Comparison of ENCODE assay signal across 1 cellular context in genomic region chr7:112206238-112207105, GRCh38.
A peak's percentile ranks its signal among the peaks of the same experiment; 100 is the strongest.
TF ChIP-seq lines count a peak whose summit lies in the region.

DOCK4 (minus strand) TSS chr7:112206399; CDS start chr7:112206138, 261 bp downstream.
ZNF277 (plus strand) TSS chr7:112206695; CDS start chr7:112206717, 22 bp downstream.

TF ChIP-seq in HepG2, 621 proteins besides CTCF, POLR2A, EP300 and RAD21 (continued from another document and continues in another):
- peak; percentile 81; the same call in 1 of the 2 replicates for TF ChIP-seq ARID4A (CRISPR knock-in tag; IDR thresholded peaks at IDR 0.05; ENCODE audit: borderline replicate concordance)
- 0 out of 2 replicates have a peak, but pooled peaks have one; percentile 57 for TF ChIP-seq ZNF710 (CRISPR knock-in tag; IDR thresholded peaks at IDR 0.05; ENCODE audit: borderline replicate concordance)
- TF ChIP-seq ZFX (CRISPR knock-in tag; IDR thresholded peaks at IDR 0.05; ENCODE audit: low read depth) = peak; percentile 73
- peak; percentile 56; the same call in 1 of the 2 replicates for TF ChIP-seq ZNF510 (CRISPR knock-in tag; IDR thresholded peaks at IDR 0.05; ENCODE audit: low read depth)
- TF ChIP-seq PHF21A (CRISPR knock-in tag; IDR thresholded peaks at IDR 0.05) = peak; percentile 47; the same call in 1 of the 2 replicates
- TF ChIP-seq ZNF317 (CRISPR knock-in tag; IDR thresholded peaks at IDR 0.05) = 0 out of 2 replicates have a peak, but pooled peaks have one; percentile 51
- no peak for TF ChIP-seq TEAD3 (CRISPR knock-in tag; optimal IDR thresholded peaks at IDR 0.05; ENCODE audit: borderline replicate concordance)
- TF ChIP-seq ATF3 (CRISPR knock-in tag; IDR thresholded peaks at IDR 0.05) = no peak
- TF ChIP-seq MTF1 (CRISPR knock-in tag; IDR thresholded peaks at IDR 0.05) = 0 out of 2 replicates have a peak, but pooled peaks have one; percentile 25
- TF ChIP-seq PLSCR1 (CRISPR knock-in tag; IDR thresholded peaks at IDR 0.05; ENCODE audit: borderline replicate concordance) = no peak
- peak; percentile 87 for TF ChIP-seq NFYC (CRISPR knock-in tag; IDR thresholded peaks at IDR 0.05)
- peak in 1 of 2 experiments; percentile 68; a peak in 1 of 4 replicates for TF ChIP-seq REST (IDR thresholded peaks at IDR 0.05; ENCODE audit: borderline replicate concordance in 1 of 2, low read depth in 1 of 2, low read length in 2 of 2)
- TF ChIP-seq ZNF609 (CRISPR knock-in tag; IDR thresholded peaks at IDR 0.05; ENCODE audit: borderline replicate concordance) = 0 out of 2 replicates have a peak, but pooled peaks have one; percentile 8
- peak; percentile 81 for TF ChIP-seq POLR2G (IDR thresholded peaks at IDR 0.05; ENCODE audit: low read depth, low read length)
- TF ChIP-seq UBTF (CRISPR knock-in tag; IDR thresholded peaks at IDR 0.05) = peak; percentile 97
- TF ChIP-seq HNRNPUL1 (IDR thresholded peaks at IDR 0.05; ENCODE audit: low read depth, low read length) = peak; percentile 25; the same call in 1 of the 2 replicates
- 0 out of 2 replicates have a peak, but pooled peaks have one; percentile 18 for TF ChIP-seq AHDC1 (CRISPR knock-in tag; IDR thresholded peaks at IDR 0.05; ENCODE audit: borderline replicate concordance)
- no peak for TF ChIP-seq CENPBD1 (CRISPR knock-in tag; IDR thresholded peaks at IDR 0.05; ENCODE audit: borderline replicate concordance, low read depth)
- TF ChIP-seq SRSF1 (optimal IDR thresholded peaks at IDR 0.05; ENCODE audit: low read depth, low read length) = no peak
- 0 out of 2 replicates have a peak, but pooled peaks have one; percentile 32 for TF ChIP-seq ZNF773 (CRISPR knock-in tag; IDR thresholded peaks at IDR 0.05; ENCODE audit: borderline replicate concordance)
- peak; percentile 98 for TF ChIP-seq MYPOP (CRISPR knock-in tag; IDR thresholded peaks at IDR 0.05)
